ENCODE assay signal across 8 cellular contexts in the genomic region with DNA sequence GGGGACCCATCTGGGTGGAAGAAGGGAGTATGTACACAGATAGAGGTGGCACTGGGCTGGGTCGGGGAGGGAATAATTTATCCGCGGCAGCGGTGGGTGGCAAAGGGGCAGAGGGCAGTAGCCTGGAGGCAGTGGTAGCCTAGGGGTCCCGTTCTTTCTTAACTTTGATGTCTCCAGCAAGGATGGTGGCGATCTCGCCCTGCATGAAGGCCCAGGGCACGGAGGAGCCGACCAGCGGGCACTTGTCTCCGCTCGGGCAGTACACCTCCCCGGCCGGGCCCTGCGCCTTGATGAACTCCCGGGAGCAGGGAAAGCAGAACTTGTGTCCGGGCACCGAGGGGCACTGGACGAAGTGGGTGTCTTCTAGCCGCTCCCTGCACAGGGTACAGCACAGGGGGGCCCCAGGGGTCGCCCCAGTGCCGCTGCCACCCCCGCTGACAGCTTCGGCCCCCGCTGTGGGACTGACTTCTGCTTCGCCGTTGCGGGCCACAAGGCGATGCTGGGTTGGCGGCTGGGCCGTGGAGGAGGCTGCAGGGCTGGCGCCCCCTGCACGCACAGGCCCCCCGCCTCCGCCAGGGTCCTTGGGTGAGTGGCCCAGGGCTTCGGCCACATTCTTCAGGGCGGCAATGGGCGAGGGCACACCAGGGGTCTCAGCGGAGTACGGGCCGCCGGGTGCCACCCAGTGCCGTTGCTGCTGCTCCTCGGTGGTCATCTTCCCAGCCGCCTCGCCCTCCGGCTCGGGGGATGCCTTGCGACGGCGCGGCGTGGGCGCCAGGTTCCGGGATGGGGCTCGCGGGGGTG. TPM values are rescaled to one million over a fixed set of nuclear protein-coding genes. Genes with fewer than 3 reads are reported as not detected.
DNase-seq lines count a peak whose midpoint lies in the region; TF ChIP-seq lines count a peak whose summit lies in the region.
"Had no signal": no experiment of that assay in that cellular context is flagged by ENCODE, and none has a peak within 500 bp of the region (broad histone marks: within the 10 kb centered on the region; RNA-seq: fewer than 3 reads in every experiment).

No MANE protein-coding gene starts in this region.

- TF ChIP-seq CTCF in DOHH2 (IDR thresholded peaks at IDR 0.05; ENCODE audit: low read depth, low read length, poor library complexity, severe bottlenecking) (no peak), RWPE1 (conservative IDR thresholded peaks at IDR 0.05; ENCODE audit: low read depth) (no peak), epithelial cell of proximal tubule (conservative IDR thresholded peaks at IDR 0.05; ENCODE audit: low read depth, low read length) (no peak), lower leg skin (IDR thresholded peaks at IDR 0.05) (no peak)

- intact Hi-C loops in lower leg skin (cut with DNase I; ENCODE audit: low total_unique reads): no loop called here

- H3K27ac ChIP-seq in DOHH2 (ENCODE audit: low read depth, low read length): no peak overlapping the region
- peak overlapping the region; percentile 93 for H3K27ac ChIP-seq in RWPE1
- H3K27ac ChIP-seq in rectal smooth muscle tissue (ENCODE audit: low read depth, low read length): no peak overlapping the region

- peaks cover 20% of the 10 kb centered on the region; the same call in 1 of the 2 replicates for H4K20me1 ChIP-seq in DOHH2 (ENCODE audit: control insufficient read depth, insufficient read depth, low read depth, low read length)

- peaks cover 32% of the 10 kb centered on the region for H3K79me2 ChIP-seq in DOHH2 (ENCODE audit: control insufficient read depth, low read length)

- peaks cover 4% of the 10 kb centered on the region; the same call in 1 of the 2 replicates for H3F3A ChIP-seq in DOHH2 (ENCODE audit: control insufficient read depth, insufficient read depth)

- no peaks in the 10 kb centered on the region for H3K27me3 ChIP-seq in DOHH2 (ENCODE audit: control insufficient read depth, low read length)
- no peaks in the 10 kb centered on the region for H3K27me3 ChIP-seq in rectal smooth muscle tissue (ENCODE audit: control insufficient read depth, insufficient read depth, low read length)

- TF ChIP-seq POLR2A in lower leg skin (IDR thresholded peaks at IDR 0.05): no peak

- POLR2A ChIA-PET in RWPE1 (lab: Yijun Ruan, JAX; ENCODE audit: low non-redundant PET): interaction anchor here (0.6 kb wide), 1 partner anchor 66 kb away, joined by 5 read pairs; no protein-coding TSS in a partner anchor

- H3K36me3 ChIP-seq in DOHH2 (ENCODE audit: control insufficient read depth, low read length): peaks cover 29% of the 10 kb centered on the region
- H3K36me3 ChIP-seq in rectal smooth muscle tissue (ENCODE audit: control insufficient read depth, insufficient read depth, low read length): peaks cover 10% of the 10 kb centered on the region

- H3K4me1 ChIP-seq in DOHH2 (ENCODE audit: control insufficient read depth, low read length): peaks cover 31% of the 10 kb centered on the region
- H3K4me1 ChIP-seq in rectal smooth muscle tissue (ENCODE audit: control insufficient read depth, insufficient read depth, low read length): peaks cover 19% of the 10 kb centered on the region

- H3K9me3 ChIP-seq in DOHH2 (ENCODE audit: control insufficient read depth, insufficient read depth, low read length): no peaks in the 10 kb centered on the region

- H3K9me2 ChIP-seq in DOHH2 (replicated peaks; ENCODE audit: control insufficient read depth, low read length): no peaks in the 10 kb centered on the region

- peak overlapping the region; percentile 97 for H3K4me2 ChIP-seq in DOHH2 (ENCODE audit: low read length)

- CTCF ChIA-PET in RWPE1 (lab: Yijun Ruan, JAX): interaction anchor here (0.7 to 1.1 kb wide), 3 partner anchors 19 to 66 kb away, joined by 3 to 5 read pairs (median 3); no protein-coding TSS in a partner anchor

- DNase-seq in RWPE1 (ENCODE audit: low spot score) (no peak), epithelial cell of proximal tubule (ENCODE audit: low read depth) (no peak), lower leg skin (ENCODE audit: low spot score in 2 of 2) (no peak), nucleus accumbens (lab: John Stamatoyannopoulos, UW) (no peak), MV-4-11 (lab: John Stamatoyannopoulos, UW) (no peak)

- H3K9ac ChIP-seq in rectal smooth muscle tissue (ENCODE audit: low read length): no peak overlapping the region

- H3K4me3 ChIP-seq in DOHH2 (ENCODE audit: low read length): peak overlapping the region; percentile 82; the same call in 1 of the 2 replicates
- peak overlapping the region; percentile 34 for H3K4me3 ChIP-seq in epithelial cell of proximal tubule (ENCODE audit: low read depth, low read length)
- H3K4me3 ChIP-seq in rectal smooth muscle tissue (ENCODE audit: low read length): peak overlapping the region; percentile 29
- no peak overlapping the region for H3K4me3 ChIP-seq in lower leg skin (ENCODE audit: low read depth, poor library complexity, severe bottlenecking)

- WGBS in lower leg skin, 2 donors: 86 to 94% methylated on average over 34 to 46 of the region's 57 CpGs

RNA-seq across cellular contexts. Expression of a gene that starts 1.9 kb away (rescaled TPM):
- total RNA-seq in epithelial cell of proximal tubule (26.8 and 31.2 TPM in 2 replicates), lower leg skin (10 to 100 TPM; 38.9 to 44.0 (median 42.8) TPM)

RNA-seq across cellular contexts. Expression of a gene that starts 18.3 kb away (rescaled TPM):
- 1.3 and 2.0 TPM in 2 replicates for total RNA-seq in epithelial cell of proximal tubule
- 1 to 10 TPM; 2.0 to 8.0 (median 7.2) TPM for total RNA-seq in lower leg skin

RNA-seq across cellular contexts. Expression of a gene that starts 20.0 kb away (rescaled TPM):
- 1.1 and 2.8 TPM in 2 replicates for total RNA-seq in epithelial cell of proximal tubule
- under 1 TPM in 1 of 4 donors, not detected in 3; 0.12 TPM for total RNA-seq in lower leg skin

RNA-seq across cellular contexts. Expression of a gene that starts 21.1 kb away (rescaled TPM):
- 22.9 and 26.0 TPM in 2 replicates for total RNA-seq in epithelial cell of proximal tubule
- total RNA-seq in lower leg skin: 10 to 100 TPM; 30.3 to 62.8 (median 46.6) TPM

RNA-seq across cellular contexts. Expression of a gene that starts 30.5 kb away (rescaled TPM):
- total RNA-seq in epithelial cell of proximal tubule (not detected in 2 replicates), lower leg skin (not detected)
- total RNA-seq: activated naive CD4-positive, alpha-beta T cell treated with anti-CD3 and anti-CD28 coated beads for 36 hours had no signal
